ENCODE assay signal across 8 cellular contexts in the genomic region with DNA sequence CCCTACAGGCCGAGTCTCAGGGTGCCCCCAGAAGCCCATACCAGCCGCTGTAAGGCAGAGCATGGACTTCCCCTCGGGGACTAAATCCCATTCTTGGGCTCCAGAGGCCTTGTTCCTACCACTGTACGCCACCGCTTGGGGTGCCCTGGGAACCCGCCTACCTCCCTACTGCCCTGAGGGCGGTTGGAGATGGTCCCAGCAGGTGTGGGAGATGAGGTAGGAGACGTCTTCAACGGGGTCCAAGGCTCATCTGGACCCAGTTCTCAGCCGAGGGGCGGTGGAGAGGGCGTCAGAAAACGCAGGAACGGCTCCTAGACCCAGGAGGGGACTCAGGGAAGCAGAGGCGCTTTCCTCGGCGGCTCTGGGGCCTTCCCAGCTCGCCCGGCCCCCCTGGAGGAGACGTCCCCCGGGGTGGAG. TPM values are rescaled to one million over a fixed set of nuclear protein-coding genes. Genes with fewer than 3 reads are reported as not detected.
A peak's percentile ranks its signal among the peaks of the same experiment; 100 is the strongest.
DNase-seq lines count a peak whose midpoint lies in the region; TF ChIP-seq lines count a peak whose summit lies in the region.

No MANE protein-coding gene starts in this region.

- no peak overlapping the region for H3K23ac ChIP-seq in mesenchymal stem cell (ENCODE audit: low read length in 2 of 2)

- H3K79me1 ChIP-seq in mesenchymal stem cell (replicated peaks; ENCODE audit: low read length, poor library complexity, severe bottlenecking) = peaks cover 22% of the 10 kb centered on the region

- H3K9me3 ChIP-seq in mammary epithelial cell (replicated peaks; ENCODE audit: insufficient read depth, low read length) (peaks cover 25% of the 10 kb centered on the region), mesenchymal stem cell (ENCODE audit: control insufficient read depth, low read length) (peaks cover 23% of the 10 kb centered on the region), stomach smooth muscle (ENCODE audit: control insufficient read depth in 2 of 2, low read length in 2 of 2) (peaks cover 8 to 22% of the 10 kb centered on the region in 2 donors)

- H2AK5ac ChIP-seq in mesenchymal stem cell (ENCODE audit: low read length, severe bottlenecking) = no peak overlapping the region

- H3K36me3 ChIP-seq in mammary epithelial cell (ENCODE audit: insufficient read depth, low read length) (no peaks in the 10 kb centered on the region), mesenchymal stem cell (ENCODE audit: control insufficient read depth in 1 of 2, insufficient read depth in 2 of 2, low read depth in 1 of 2, low read length in 2 of 2) (peaks cover 5 to 8% of the 10 kb centered on the region in 2 experiments), stomach smooth muscle (ENCODE audit: control insufficient read depth in 2 of 2, insufficient read depth in 2 of 2, low read length in 2 of 2) (peaks cover 6 to 11% of the 10 kb centered on the region in 2 donors)

- peak overlapping the region; percentile 95 for H3K4me3 Mint-ChIP-seq in T-helper 2 cell treated with Interferon-gamma antibody and Interleukin-4, amounts not matched to agents 5 μg/mL and 100 μg/mL, for 36 hours

- no peak overlapping the region for H2BK12ac ChIP-seq in mesenchymal stem cell (ENCODE audit: low read length in 2 of 2)

- H3K4me1 ChIP-seq in mammary epithelial cell (ENCODE audit: insufficient read depth, low read length) = peaks cover 9% of the 10 kb centered on the region
- peaks cover 11% of the 10 kb centered on the region for H3K4me1 ChIP-seq in mesenchymal stem cell (ENCODE audit: control insufficient read depth, insufficient read depth, low read depth, low read length)
- peaks cover 18% of the 10 kb centered on the region for H3K4me1 ChIP-seq in stomach smooth muscle (ENCODE audit: control insufficient read depth, insufficient read depth, low read length)

- no peak overlapping the region for H2BK5ac ChIP-seq in mesenchymal stem cell (ENCODE audit: low read depth, low read length, poor library complexity, severe bottlenecking)

- WGBS in mammary epithelial cell (ENCODE audit: low coverage, missing lambda C conversion rate) = 30% methylated on average over 18 of the region's 21 CpGs
- 66% methylated on average over 21 of the region's 21 CpGs for WGBS in mesenchymal stem cell

- H3K18ac ChIP-seq in mesenchymal stem cell (ENCODE audit: low read depth in 1 of 2, low read length in 2 of 2) = peak overlapping the region in 1 of 2 experiments; percentile 60

- H3K27ac Mint-ChIP-seq in T-helper 2 cell treated with Interferon-gamma antibody and Interleukin-4, amounts not matched to agents 5 μg/mL and 100 μg/mL, for 36 hours = no peak overlapping the region

- H3K4me1 Mint-ChIP-seq in T-helper 2 cell treated with Interferon-gamma antibody and Interleukin-4, amounts not matched to agents 5 μg/mL and 100 μg/mL, for 36 hours (ENCODE audit: low read depth) = peaks cover 10% of the 10 kb centered on the region

- peaks cover 6% of the 10 kb centered on the region for H3K79me2 ChIP-seq in mammary epithelial cell (ENCODE audit: insufficient read depth, low read length)

- H3K4ac ChIP-seq in mesenchymal stem cell (ENCODE audit: low read depth in 1 of 2, low read length in 2 of 2) = peak overlapping the region in 1 of 2 experiments; percentile 95

- H3K27me3 ChIP-seq in mammary epithelial cell (ENCODE audit: insufficient read depth, low read length) = no peaks in the 10 kb centered on the region
- H3K27me3 ChIP-seq in mesenchymal stem cell (ENCODE audit: control insufficient read depth in 1 of 2, insufficient read depth in 1 of 2, low read length in 2 of 2) = no peaks in the 10 kb centered on the region
- H3K27me3 ChIP-seq in stomach smooth muscle (ENCODE audit: control insufficient read depth in 1 of 2, insufficient read depth in 2 of 2, low read length in 2 of 2) = no peaks in the 10 kb centered on the region

- peaks cover 38% of the 10 kb centered on the region for H3K36me3 Mint-ChIP-seq in T-helper 2 cell treated with Interferon-gamma antibody and Interleukin-4, amounts not matched to agents 5 μg/mL and 100 μg/mL, for 36 hours (ENCODE audit: low read depth)

- intact Hi-C loops in mammary epithelial cell (cut with micrococcal nuclease) = no loop called here

- no peak overlapping the region for H3K14ac ChIP-seq in mesenchymal stem cell (ENCODE audit: low read length in 2 of 2)

- DNase-seq in T-helper 2 cell treated with Interferon-gamma antibody and Interleukin-4, amounts not matched to agents 5 μg/mL and 100 μg/mL, for 36 hours (ENCODE audit: low spot score) = no peak
- DNase-seq in T-helper 2 cell (no peak), mammary epithelial cell (no peak), mesenchymal stem cell (no peak), NCI-H2171 (lab: John Stamatoyannopoulos, UW) (no peak), COLO668 (lab: John Stamatoyannopoulos, UW; ENCODE audit: unreplicated experiment) (no peak), NCI-H2171 treated with DMSO at 0.1 percent for 48 hours (lab: John Stamatoyannopoulos, UW) (no peak)

- H3K9ac ChIP-seq in mammary epithelial cell (ENCODE audit: insufficient read depth, low read length) = no peak overlapping the region
- peak overlapping the region; percentile 86 for H3K9ac ChIP-seq in mesenchymal stem cell (ENCODE audit: low read length)
- H3K9ac ChIP-seq in stomach smooth muscle (ENCODE audit: low read length in 2 of 2) = peak overlapping the region in 1 of 2 donors; percentile 58

- dilution Hi-C loops in mammary epithelial cell (cut with HindIII; ENCODE audit: low sequenced_read_pairs) = no loop called here

- H4K91ac ChIP-seq in mesenchymal stem cell (ENCODE audit: low read length) = peak overlapping the region; percentile 85

- in situ Hi-C loops in mammary epithelial cell (cut with MboI; ENCODE audit: low sequenced_read_pairs in 2 of 2) = no loop called here

- H3K4me2 ChIP-seq in mammary epithelial cell (ENCODE audit: insufficient read depth, low read depth, low read length) = no peak overlapping the region
- H3K4me2 ChIP-seq in mesenchymal stem cell (ENCODE audit: low read length, poor library complexity, severe bottlenecking) = no peak overlapping the region

- peak overlapping the region; percentile 99 for H2AFZ ChIP-seq in mammary epithelial cell (ENCODE audit: low read depth, low read length)
- H2AFZ ChIP-seq in mesenchymal stem cell (ENCODE audit: low read depth, low read length) = peak overlapping the region; percentile 95

- H4K8ac ChIP-seq in mesenchymal stem cell (ENCODE audit: low read length) = peak overlapping the region; percentile 98

- H2BK15ac ChIP-seq in mesenchymal stem cell (ENCODE audit: low read depth, poor library complexity, severe bottlenecking) = no peak overlapping the region

- peaks cover 71% of the 10 kb centered on the region for H3K9me3 Mint-ChIP-seq in T-helper 2 cell treated with Interferon-gamma antibody and Interleukin-4, amounts not matched to agents 5 μg/mL and 100 μg/mL, for 36 hours

- no TSS peak for BruUV-seq in mammary epithelial cell (replicated peaks; lab: Mats Ljungman, UMichigan)

- peak overlapping the region; percentile 2 for H2BK120ac ChIP-seq in mesenchymal stem cell (ENCODE audit: low read depth, low read length)

- CTCF ChIA-PET in mammary epithelial cell (lab: Charles Lee; ENCODE audit: low non-redundant PET) = no interaction called here

- H3K4me3 ChIP-seq in mammary epithelial cell (replicated peaks in 1 of 3; ENCODE audit: insufficient read depth in 1 of 3, low read depth in 2 of 3, low read length in 3 of 3) (no peak overlapping the region), mesenchymal stem cell (ENCODE audit: insufficient read depth in 1 of 2, low read depth in 1 of 2, low read length in 2 of 2) (peak overlapping the region in 1 of 2 experiments; percentile 93), stomach smooth muscle (ENCODE audit: low read length in 2 of 2) (peak overlapping the region; percentile 69 to 85)

- H3K27ac ChIP-seq in mammary epithelial cell (ENCODE audit: insufficient read depth, low read depth, low read length) (no peak overlapping the region), mesenchymal stem cell (ENCODE audit: low read length, poor library complexity, severe bottlenecking) (no peak overlapping the region), stomach smooth muscle (ENCODE audit: low read length) (no peak overlapping the region)

- TF ChIP-seq CTCF in mammary epithelial cell (conservative IDR thresholded peaks at IDR 0.05 in 1 of 2, IDR thresholded peaks at IDR 0.05 in 1 of 2; ENCODE audit: extremely low read depth in 1 of 2, insufficient read depth in 1 of 2, low read depth in 1 of 2, low read length in 2 of 2) = no peak

- H3K27me3 Mint-ChIP-seq in T-helper 2 cell treated with Interferon-gamma antibody and Interleukin-4, amounts not matched to agents 5 μg/mL and 100 μg/mL, for 36 hours (ENCODE audit: low read depth) = no peaks in the 10 kb centered on the region

- no peaks in the 10 kb centered on the region for H4K20me1 ChIP-seq in mammary epithelial cell (ENCODE audit: insufficient read depth, low read length)

RNA-seq across cellular contexts. Expression of a gene that starts 0.8 kb away (rescaled TPM):
- total RNA-seq in mammary epithelial cell = 1 to 10 TPM in 1 of 2 donors, under 1 TPM in 1; 0.66 to 9.2 TPM
- polyA plus RNA-seq in mammary epithelial cell = 2.3 TPM
- 13.7 TPM for polyA minus RNA-seq in mammary epithelial cell
- 3.0 TPM for polyA plus RNA-seq in mesenchymal stem cell (2013, experiment 1 of 2)
- 3.2 TPM for polyA plus RNA-seq in mesenchymal stem cell (2013, experiment 2 of 2)

RNA-seq across cellular contexts. Expression of a gene that starts 4.4 kb away (rescaled TPM):
- total RNA-seq in mammary epithelial cell = 1 to 10 TPM; 5.3 to 6.3 TPM
- 3.2 TPM for polyA plus RNA-seq in mammary epithelial cell
- polyA minus RNA-seq in mammary epithelial cell = 17.8 TPM
- 3.4 TPM for polyA plus RNA-seq in mesenchymal stem cell (2013, experiment 1 of 2)
- 3.4 TPM for polyA plus RNA-seq in mesenchymal stem cell (2013, experiment 2 of 2)

RNA-seq across cellular contexts. Expression of a gene that starts 16.6 kb away (rescaled TPM):
- 1 to 10 TPM; 4.3 to 5.6 TPM for total RNA-seq in mammary epithelial cell
- 4.6 TPM for polyA plus RNA-seq in mammary epithelial cell
- 13.5 TPM for polyA minus RNA-seq in mammary epithelial cell
- 0.86 TPM for polyA plus RNA-seq in mesenchymal stem cell (2013, experiment 1 of 2)
- polyA plus RNA-seq in mesenchymal stem cell (2013, experiment 2 of 2) = 0.92 TPM

RNA-seq across cellular contexts. Expression of a gene that starts 23.4 kb away (rescaled TPM):
- total RNA-seq in mammary epithelial cell = 1 to 10 TPM; 6.8 to 9.1 TPM
- polyA plus RNA-seq in mammary epithelial cell = 4.6 TPM
- 6.6 TPM for polyA minus RNA-seq in mammary epithelial cell
- 2.8 TPM for polyA plus RNA-seq in mesenchymal stem cell (2013, experiment 1 of 2)
- polyA plus RNA-seq in mesenchymal stem cell (2013, experiment 2 of 2) = 3.0 TPM

RNA-seq across cellular contexts. Expression of a gene that starts 30.9 kb away (rescaled TPM):
- total RNA-seq in mammary epithelial cell = 10 to 100 TPM; 21.7 to 32.0 TPM
- polyA plus RNA-seq in mammary epithelial cell = 9.3 TPM
- polyA minus RNA-seq in mammary epithelial cell = 6.3 TPM
- 8.1 TPM for polyA plus RNA-seq in mesenchymal stem cell (2013, experiment 1 of 2)
- polyA plus RNA-seq in mesenchymal stem cell (2013, experiment 2 of 2) = 8.3 TPM

Comparison
In these comparisons a context has a peak if more than half of its experiments do, and no peak if none do; other contexts are left out.
1. H3K4me3 ChIP-seq: peak in stomach smooth muscle (2 of 2); none in mammary epithelial cell (0 of 3).